Comparison of ENCODE assay signal across 28 cellular contexts in the genomic region with DNA sequence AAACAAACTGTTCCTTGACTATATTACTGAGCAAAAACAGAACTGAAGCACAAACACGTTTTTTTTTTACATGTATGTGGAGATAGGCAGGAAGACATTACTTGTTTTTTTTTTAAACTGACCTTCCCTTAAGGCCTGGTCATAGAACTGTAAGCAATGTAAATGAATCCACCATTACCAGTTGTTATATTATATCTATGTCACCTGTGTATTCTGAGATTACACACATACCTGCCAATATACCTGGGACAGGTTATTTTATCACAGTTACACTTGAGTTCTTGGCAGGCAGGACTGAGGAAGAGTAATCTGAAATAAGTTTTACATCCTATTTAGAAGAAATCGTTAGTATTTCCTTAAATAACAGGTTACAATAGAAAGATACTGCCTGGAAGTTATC.
"Had no signal": no experiment of that assay in that cellular context is flagged by ENCODE, and none has a peak within 500 bp of the region (broad histone marks: within the 10 kb centered on the region; RNA-seq: fewer than 3 reads in every experiment).

No MANE protein-coding gene starts in this region.

- H3K27ac Mint-ChIP-seq: activated CD4-positive, alpha-beta memory T cell treated with anti-CD3 and anti-CD28 coated beads for 36 hours; activated CD4-positive, alpha-beta T cell treated with anti-CD3 and anti-CD28 coated beads for 36 hours; activated CD4-positive, alpha-beta T cell treated with anti-CD3 and anti-CD28 coated beads, Interleukin-2, amount 10 ng/mL, durations not matched to agents 24 days and 14 days; activated CD8-positive, alpha-beta memory T cell treated with anti-CD3 and anti-CD28 coated beads, Interleukin-2, amount 10 ng/mL, durations not matched to agents 7 days and 5 days; activated CD8-positive, alpha-beta T cell treated with anti-CD3 and anti-CD28 coated beads, Interleukin-2, amount 10 ng/mL, durations not matched to agents 7 days and 5 days; activated naive CD4-positive, alpha-beta T cell treated with anti-CD3 and anti-CD28 coated beads for 36 hours; activated naive CD4-positive, alpha-beta T cell treated with anti-CD3 and anti-CD28 coated beads, Interleukin-2, amount 50 U/mL, for 24 hours; activated naive CD8-positive, alpha-beta T cell treated with anti-CD3 and anti-CD28 coated beads for 36 hours; activated naive CD8-positive, alpha-beta T cell treated with anti-CD3 and anti-CD28 coated beads, Interleukin-2, amount 50 U/mL, for 24 hours; activated T-helper 1 cell treated with anti-CD3 and anti-CD28 coated beads, Interleukin-12 subunit alpha, Interleukin-12 subunit beta, Interleukin-2, Interleukin-4 antibody, amounts not matched to agents 30 ng/mL and 10 ng/mL and 1 ng/mL, durations not matched to agents 14 hours and 24 hours and 36 hours; activated T-helper 2 cell treated with anti-CD3 and anti-CD28 coated beads, Interferon-gamma antibody, Interleukin-2, Interleukin-4, amounts not matched to agents 10 μg/mL and 5 μg/mL and 100 μg/mL, durations not matched to agents 14 hours and 24 hours and 36 hours; brain; dendritic cell treated with granulocyte-macrophage colony-stimulating factor and Interleukin-4, amounts not matched to agents 40 ng/mL and 50 ng/mL, for 4 days had no signal

- FAIRE-seq: endothelial cell of umbilical vein had no signal

- H3K9me3 Mint-ChIP-seq: activated CD4-positive, alpha-beta memory T cell treated with anti-CD3 and anti-CD28 coated beads for 36 hours; activated naive CD4-positive, alpha-beta T cell treated with anti-CD3 and anti-CD28 coated beads for 36 hours; activated naive CD8-positive, alpha-beta T cell treated with anti-CD3 and anti-CD28 coated beads, Interleukin-2, amount 50 U/mL, for 24 hours; activated T-helper 1 cell treated with anti-CD3 and anti-CD28 coated beads, Interleukin-12 subunit alpha, Interleukin-12 subunit beta, Interleukin-2, Interleukin-4 antibody, amounts not matched to agents 30 ng/mL and 10 ng/mL and 1 ng/mL, durations not matched to agents 14 hours and 24 hours and 36 hours; activated T-helper 2 cell treated with anti-CD3 and anti-CD28 coated beads, Interferon-gamma antibody, Interleukin-2, Interleukin-4, amounts not matched to agents 10 μg/mL and 5 μg/mL and 100 μg/mL, durations not matched to agents 14 hours and 24 hours and 36 hours; dendritic cell treated with granulocyte-macrophage colony-stimulating factor and Interleukin-4, amounts not matched to agents 40 ng/mL and 50 ng/mL, for 4 days had no signal

- H3K4me3 Mint-ChIP-seq: activated CD4-positive, alpha-beta memory T cell treated with anti-CD3 and anti-CD28 coated beads for 36 hours; activated CD4-positive, alpha-beta T cell treated with anti-CD3 and anti-CD28 coated beads for 36 hours; activated CD4-positive, alpha-beta T cell treated with anti-CD3 and anti-CD28 coated beads, Interleukin-2, amount 10 ng/mL, durations not matched to agents 24 days and 14 days; activated CD8-positive, alpha-beta memory T cell treated with anti-CD3 and anti-CD28 coated beads, Interleukin-2, amount 10 ng/mL, durations not matched to agents 7 days and 5 days; activated CD8-positive, alpha-beta T cell treated with anti-CD3 and anti-CD28 coated beads, Interleukin-2, amount 10 ng/mL, durations not matched to agents 7 days and 5 days; activated naive CD4-positive, alpha-beta T cell treated with anti-CD3 and anti-CD28 coated beads for 36 hours; activated naive CD4-positive, alpha-beta T cell treated with anti-CD3 and anti-CD28 coated beads, Interleukin-2, amount 50 U/mL, for 24 hours; activated naive CD8-positive, alpha-beta T cell treated with anti-CD3 and anti-CD28 coated beads for 36 hours; activated naive CD8-positive, alpha-beta T cell treated with anti-CD3 and anti-CD28 coated beads, Interleukin-2, amount 50 U/mL, for 24 hours; activated T-helper 1 cell treated with anti-CD3 and anti-CD28 coated beads, Interleukin-12 subunit alpha, Interleukin-12 subunit beta, Interleukin-2, Interleukin-4 antibody, amounts not matched to agents 30 ng/mL and 10 ng/mL and 1 ng/mL, durations not matched to agents 14 hours and 24 hours and 36 hours; brain; dendritic cell treated with granulocyte-macrophage colony-stimulating factor and Interleukin-4, amounts not matched to agents 40 ng/mL and 50 ng/mL, for 4 days had no signal

- DNase-seq: activated CD4-positive, alpha-beta memory T cell treated with anti-CD3 and anti-CD28 coated beads for 36 hours; activated CD4-positive, alpha-beta T cell treated with anti-CD3 and anti-CD28 coated beads for 36 hours; activated CD4-positive, alpha-beta T cell treated with anti-CD3 and anti-CD28 coated beads, Interleukin-2, amount 10 ng/mL, durations not matched to agents 24 days and 14 days; activated CD4-positive, CD25-positive, alpha-beta regulatory T cell; activated CD4-positive, CD25-positive, alpha-beta regulatory T cell treated with anti-CD3 and anti-CD28 coated beads, Interleukin-2, amount 50 U/mL, for 72 hours; activated CD8-positive, alpha-beta memory T cell treated with anti-CD3 and anti-CD28 coated beads, Interleukin-2, amount 10 ng/mL, durations not matched to agents 7 days and 5 days; activated CD8-positive, alpha-beta memory T cell treated with anti-CD3 and anti-CD28 coated beads, Interleukin-2, amount 50 U/mL, for 4 hours; activated CD8-positive, alpha-beta T cell treated with anti-CD3 and anti-CD28 coated beads, Interleukin-2, amount 10 ng/mL, durations not matched to agents 7 days and 5 days; activated effector memory CD4-positive, alpha-beta T cell treated with anti-CD3 and anti-CD28 coated beads, Interleukin-2, amount 50 U/mL, for 16 hours; activated naive CD4-positive, alpha-beta T cell treated with anti-CD3 and anti-CD28 coated beads for 36 hours; activated naive CD8-positive, alpha-beta T cell treated with anti-CD3 and anti-CD28 coated beads for 36 hours; activated naive CD8-positive, alpha-beta T cell treated with anti-CD3 and anti-CD28 coated beads, Interleukin-2, amount 50 U/mL, for 24 hours; activated T-cell treated with anti-CD3 and anti-CD28 coated beads, Interleukin-2, amount 50 U/mL, for 1 hour; activated T-cell treated with anti-CD3 and anti-CD28 coated beads, Interleukin-2, amount 50 U/mL, for 48 hours; adrenal gland; central memory CD4-positive, alpha-beta T cell; cerebellar nuclear complex; dorsolateral prefrontal cortex; esophagus squamous epithelium; foreskin melanocyte; heart right ventricle; T-helper 2 cell had no signal

- H3K27me3 Mint-ChIP-seq: activated CD4-positive, alpha-beta memory T cell treated with anti-CD3 and anti-CD28 coated beads for 36 hours; activated CD4-positive, alpha-beta T cell treated with anti-CD3 and anti-CD28 coated beads for 36 hours; activated CD4-positive, alpha-beta T cell treated with anti-CD3 and anti-CD28 coated beads, Interleukin-2, amount 10 ng/mL, durations not matched to agents 24 days and 14 days; activated CD8-positive, alpha-beta memory T cell treated with anti-CD3 and anti-CD28 coated beads, Interleukin-2, amount 10 ng/mL, durations not matched to agents 7 days and 5 days; activated naive CD4-positive, alpha-beta T cell treated with anti-CD3 and anti-CD28 coated beads, Interleukin-2, amount 50 U/mL, for 24 hours; activated naive CD8-positive, alpha-beta T cell treated with anti-CD3 and anti-CD28 coated beads for 36 hours; activated naive CD8-positive, alpha-beta T cell treated with anti-CD3 and anti-CD28 coated beads, Interleukin-2, amount 50 U/mL, for 24 hours; brain; dendritic cell treated with granulocyte-macrophage colony-stimulating factor and Interleukin-4, amounts not matched to agents 40 ng/mL and 50 ng/mL, for 4 days had no signal
